In genomic region chr20:35669221-35669620, GRCh38 we compare ENCODE assay signal across 13 cellular contexts. TPM values are rescaled to one million over a fixed set of nuclear protein-coding genes. Genes with fewer than 3 reads are reported as not detected.
DNase-seq lines count a peak whose midpoint lies in the region; ATAC-seq and TF ChIP-seq lines count a peak whose summit lies in the region.
"Had no signal": no experiment of that assay in that cellular context is flagged by ENCODE, and none has a peak within 500 bp of the region (broad histone marks: within the 10 kb centered on the region; RNA-seq: fewer than 3 reads in every experiment).

No MANE protein-coding gene starts in this region.

- H3K4me1 ChIP-seq in RWPE2 (ENCODE audit: insufficient read depth, poor library complexity, severe bottlenecking) = no peaks in the 10 kb centered on the region

- peaks cover 2 to 18% of the 10 kb centered on the region in 2 donors for H3K36me3 Mint-ChIP-seq in activated T-cell treated with anti-CD3 and anti-CD28 coated beads, Interleukin-2, amount 50 U/mL, for 72 hours (ENCODE audit: insufficient read depth in 2 of 2)
- H3K36me3 Mint-ChIP-seq in activated T-cell treated with anti-CD3 and anti-CD28 coated beads, Interleukin-2, amount 50 U/mL, for 4 hours (ENCODE audit: insufficient read depth) = peaks cover 42% of the 10 kb centered on the region

- H3K27ac Mint-ChIP-seq in activated T-cell treated with anti-CD3 and anti-CD28 coated beads, Interleukin-2, amount 50 U/mL, for 72 hours = peak overlapping the region; percentile 62
- H3K27ac Mint-ChIP-seq: B cell, GM23338 had no signal

- no peaks in the 10 kb centered on the region for H3K9me3 ChIP-seq in RWPE2 (ENCODE audit: severe bottlenecking)
- H3K9me3 ChIP-seq: BLaER1 treated with 17β-estradiol and CSF1 and Interleukin-3, amounts not matched to agents 10 nM and 100 nM had no signal

- ATAC-seq in activated T-cell treated with anti-CD3 and anti-CD28 coated beads, Interleukin-2, amount 50 U/mL, for 72 hours (replicated peaks in 1 of 2) = no peak
- no peak for ATAC-seq in activated T-cell treated with anti-CD3 and anti-CD28 coated beads, Interleukin-2, amount 50 U/mL, for 4 hours
- ATAC-seq in RWPE2 (ENCODE audit: low read depth) (no peak), GM18909 (IDR thresholded peaks at IDR 0.05; ENCODE audit: poor library complexity, unreplicated experiment) (no peak)
- ATAC-seq: CD8-positive, alpha-beta T cell; GM23338 had no signal

- no peak overlapping the region for H3K4me3 Mint-ChIP-seq in activated T-cell treated with anti-CD3 and anti-CD28 coated beads, Interleukin-2, amount 50 U/mL, for 72 hours
- H3K4me3 Mint-ChIP-seq in activated T-cell treated with anti-CD3 and anti-CD28 coated beads, Interleukin-2, amount 50 U/mL, for 4 hours = no peak overlapping the region
- H3K4me3 Mint-ChIP-seq: B cell; CD8-positive, alpha-beta T cell; GM23338 had no signal

- no peak for TF ChIP-seq CTCF in RWPE2 (IDR thresholded peaks at IDR 0.05; ENCODE audit: poor library complexity, severe bottlenecking)

- H3K27me3 ChIP-seq in RWPE2 (ENCODE audit: insufficient read depth, poor library complexity, severe bottlenecking) = no peaks in the 10 kb centered on the region
- H3K27me3 ChIP-seq: BLaER1 treated with 17β-estradiol and CSF1 and Interleukin-3, amounts not matched to agents 10 nM and 100 nM had no signal

- DNase-seq in activated T-cell treated with anti-CD3 and anti-CD28 coated beads, Interleukin-2, amount 50 U/mL, for 72 hours = no peak
- no peak for DNase-seq in activated T-cell treated with anti-CD3 and anti-CD28 coated beads, Interleukin-2, amount 50 U/mL, for 4 hours
- DNase-seq in RWPE2 (ENCODE audit: low spot score) (peak; percentile 38), ecto neural progenitor cell (ENCODE audit: low spot score) (peak; percentile 10), DMS79 treated with DMSO at 0.1 percent for 48 hours (lab: John Stamatoyannopoulos, UW) (no peak)
- DNase-seq: Calu3; CD8-positive, alpha-beta T cell; HCEC 1CT had no signal

- no peaks in the 10 kb centered on the region for H3K9me3 Mint-ChIP-seq in activated T-cell treated with anti-CD3 and anti-CD28 coated beads, Interleukin-2, amount 50 U/mL, for 72 hours
- H3K9me3 Mint-ChIP-seq in activated T-cell treated with anti-CD3 and anti-CD28 coated beads, Interleukin-2, amount 50 U/mL, for 4 hours = no peaks in the 10 kb centered on the region
- H3K9me3 Mint-ChIP-seq: CD8-positive, alpha-beta T cell; GM23338 had no signal

- no peak overlapping the region for H3K4me3 ChIP-seq in RWPE2 (ENCODE audit: severe bottlenecking)
- H3K4me3 ChIP-seq: BLaER1 treated with 17β-estradiol and CSF1 and Interleukin-3, amounts not matched to agents 10 nM and 100 nM; GM23338 had no signal

- peaks cover 5% of the 10 kb centered on the region for H3K4me1 Mint-ChIP-seq in activated T-cell treated with anti-CD3 and anti-CD28 coated beads, Interleukin-2, amount 50 U/mL, for 72 hours (ENCODE audit: low read depth)
- peaks cover 2% of the 10 kb centered on the region for H3K4me1 Mint-ChIP-seq in activated T-cell treated with anti-CD3 and anti-CD28 coated beads, Interleukin-2, amount 50 U/mL, for 4 hours (ENCODE audit: low read depth)

- no peaks in the 10 kb centered on the region for H3K27me3 Mint-ChIP-seq in activated T-cell treated with anti-CD3 and anti-CD28 coated beads, Interleukin-2, amount 50 U/mL, for 72 hours (ENCODE audit: low read depth)
- no peaks in the 10 kb centered on the region for H3K27me3 Mint-ChIP-seq in activated T-cell treated with anti-CD3 and anti-CD28 coated beads, Interleukin-2, amount 50 U/mL, for 4 hours (ENCODE audit: low read depth)
- H3K27me3 Mint-ChIP-seq: B cell had no signal

- H3K27ac ChIP-seq in RWPE2 (ENCODE audit: poor library complexity, severe bottlenecking) = no peak overlapping the region
- H3K27ac ChIP-seq: BLaER1 treated with 17β-estradiol and CSF1 and Interleukin-3, amounts not matched to agents 10 nM and 100 nM; HL-60 had no signal

- peaks cover 64% of the 10 kb centered on the region for H3K36me3 ChIP-seq in RWPE2 (ENCODE audit: low read depth)

RNA-seq across cellular contexts. Expression of gene CPNE1, which starts 4.5 kb away (rescaled TPM):
- 100 to 1,000 TPM; 459 to 512 TPM for total RNA-seq in activated T-cell treated with anti-CD3 and anti-CD28 coated beads, Interleukin-2, amount 50 U/mL, for 72 hours
- 100 to 1,000 TPM; 229 to 264 (median 257) TPM for total RNA-seq in activated T-cell treated with anti-CD3 and anti-CD28 coated beads, Interleukin-2, amount 50 U/mL, for 4 hours

RNA-seq across cellular contexts. Expression of gene RBM12, which starts 4.5 kb away (rescaled TPM):
- 10 to 100 TPM; 71.1 to 92.4 TPM for total RNA-seq in activated T-cell treated with anti-CD3 and anti-CD28 coated beads, Interleukin-2, amount 50 U/mL, for 72 hours
- total RNA-seq in activated T-cell treated with anti-CD3 and anti-CD28 coated beads, Interleukin-2, amount 50 U/mL, for 4 hours = 100 to 1,000 TPM; 135 to 137 (median 136) TPM

RNA-seq across cellular contexts. Expression of gene NFS1, which starts 29.9 kb away (rescaled TPM):
- 10 to 100 TPM; 43.3 to 46.0 TPM for total RNA-seq in activated T-cell treated with anti-CD3 and anti-CD28 coated beads, Interleukin-2, amount 50 U/mL, for 72 hours
- total RNA-seq in activated T-cell treated with anti-CD3 and anti-CD28 coated beads, Interleukin-2, amount 50 U/mL, for 4 hours = 10 to 100 TPM; 29.0 to 39.4 (median 38.4) TPM

RNA-seq across cellular contexts. Expression of gene ROMO1, which starts 30.0 kb away (rescaled TPM):
- 10 to 100 TPM; 51.4 to 53.8 TPM for total RNA-seq in activated T-cell treated with anti-CD3 and anti-CD28 coated beads, Interleukin-2, amount 50 U/mL, for 72 hours
- 100 to 1,000 TPM; 160 to 171 (median 171) TPM for total RNA-seq in activated T-cell treated with anti-CD3 and anti-CD28 coated beads, Interleukin-2, amount 50 U/mL, for 4 hours

RNA-seq across cellular contexts. Expression of gene SPAG4, which starts 53.6 kb away (rescaled TPM):
- total RNA-seq in activated T-cell treated with anti-CD3 and anti-CD28 coated beads, Interleukin-2, amount 50 U/mL, for 72 hours = 1 to 10 TPM; 8.7 to 9.8 TPM
- total RNA-seq in activated T-cell treated with anti-CD3 and anti-CD28 coated beads, Interleukin-2, amount 50 U/mL, for 4 hours = 1 to 10 TPM; 1.6 to 2.5 (median 1.9) TPM

Comparison
In these comparisons a context has a peak if more than half of its experiments do, and no peak if none do; other contexts are left out.
1. DNase-seq: peak in RWPE2 (single experiment) and ecto neural progenitor cell (single experiment); none in activated T-cell treated with anti-CD3 and anti-CD28 coated beads, Interleukin-2, amount 50 U/mL, for 72 hours (0 of 2), activated T-cell treated with anti-CD3 and anti-CD28 coated beads, Interleukin-2, amount 50 U/mL, for 4 hours (single experiment) and DMS79 treated with DMSO at 0.1 percent for 48 hours (single experiment).